Comparison of ENCODE assay signal across 9 cellular contexts in genomic region chr17:74981979-74982662, GRCh38. TPM values are rescaled to one million over a fixed set of nuclear protein-coding genes. Genes with fewer than 3 reads are reported as not detected.
DNase-seq lines count a peak whose midpoint lies in the region; ATAC-seq and TF ChIP-seq lines count a peak whose summit lies in the region.
"Had no signal": no experiment of that assay in that cellular context is flagged by ENCODE, and none has a peak within 500 bp of the region (broad histone marks: within the 10 kb centered on the region; RNA-seq: fewer than 3 reads in every experiment).

No MANE protein-coding gene starts in this region.

- H3K4me3 Mint-ChIP-seq in CD8-positive, alpha-beta memory T cell: peak overlapping the region; percentile 78 to 92 (median 91)
- peak overlapping the region; percentile 81 for H3K4me3 Mint-ChIP-seq in activated CD8-positive, alpha-beta memory T cell treated with anti-CD3 and anti-CD28 coated beads, Interleukin-2, amount 10 ng/mL, durations not matched to agents 7 days and 5 days
- H3K4me3 Mint-ChIP-seq in endodermal cell: peak overlapping the region; percentile 74

- H3K27me3 ChIP-seq in CD8-positive, alpha-beta memory T cell (ENCODE audit: insufficient read depth, low read length, poor library complexity, severe bottlenecking): peaks cover 3% of the 10 kb centered on the region
- peaks cover 15% of the 10 kb centered on the region for H3K27me3 ChIP-seq in endodermal cell (ENCODE audit: control insufficient read depth, insufficient read depth, low read length, poor library complexity, severe bottlenecking)

- no peak for TF ChIP-seq CTCF in HFF-Myc (IDR thresholded peaks at IDR 0.05; ENCODE audit: low read depth, low read length, missing control alignments)
- no peak for TF ChIP-seq CTCF in endodermal cell (conservative IDR thresholded peaks at IDR 0.05)

- H3K36me3 Mint-ChIP-seq in CD8-positive, alpha-beta memory T cell: no peaks in the 10 kb centered on the region
- no peaks in the 10 kb centered on the region for H3K36me3 Mint-ChIP-seq in activated CD8-positive, alpha-beta memory T cell treated with anti-CD3 and anti-CD28 coated beads, Interleukin-2, amount 10 ng/mL, durations not matched to agents 7 days and 5 days
- no peaks in the 10 kb centered on the region for H3K36me3 Mint-ChIP-seq in endodermal cell (ENCODE audit: low read depth)

- WGBS in endodermal cell (ENCODE audit: insufficient coverage in 1 of 2, insufficient read length in 1 of 2), 2 experiments: 1 to 2% methylated on average over 18 to 61 of the region's 61 CpGs
- WGBS in mesodermal cell (ENCODE audit: insufficient coverage in 2 of 2), 2 experiments: 1% methylated on average over 26 to 57 of the region's 61 CpGs

- peaks cover 15 to 25% (median 20%) of the 10 kb centered on the region in 3 donors for H3K4me1 Mint-ChIP-seq in CD8-positive, alpha-beta memory T cell
- peaks cover 21% of the 10 kb centered on the region for H3K4me1 Mint-ChIP-seq in activated CD8-positive, alpha-beta memory T cell treated with anti-CD3 and anti-CD28 coated beads, Interleukin-2, amount 10 ng/mL, durations not matched to agents 7 days and 5 days
- peaks cover 6% of the 10 kb centered on the region for H3K4me1 Mint-ChIP-seq in endodermal cell

- POLR2A ChIA-PET in CD8-positive, alpha-beta memory T cell (lab: Charles Lee): interaction anchor here (0.5 kb wide), 1 partner anchor 198 kb away, joined by 3 read pairs; no protein-coding TSS in a partner anchor

- no peaks in the 10 kb centered on the region for H3K9me3 ChIP-seq in CD8-positive, alpha-beta memory T cell (ENCODE audit: low read length)
- H3K9me3 ChIP-seq in endodermal cell (ENCODE audit: control insufficient read depth, low read length) (no peaks in the 10 kb centered on the region), mesodermal cell (ENCODE audit: control insufficient read depth, low read length) (no peaks in the 10 kb centered on the region)

- no peaks in the 10 kb centered on the region for H3K9me3 Mint-ChIP-seq in CD8-positive, alpha-beta memory T cell
- H3K9me3 Mint-ChIP-seq in activated CD8-positive, alpha-beta memory T cell treated with anti-CD3 and anti-CD28 coated beads, Interleukin-2, amount 10 ng/mL, durations not matched to agents 7 days and 5 days (ENCODE audit: low read depth): no peaks in the 10 kb centered on the region
- H3K9me3 Mint-ChIP-seq in endodermal cell: no peaks in the 10 kb centered on the region

- peak overlapping the region; percentile 80 to 96 (median 93) for H3K27ac Mint-ChIP-seq in CD8-positive, alpha-beta memory T cell
- H3K27ac Mint-ChIP-seq in activated CD8-positive, alpha-beta memory T cell treated with anti-CD3 and anti-CD28 coated beads, Interleukin-2, amount 10 ng/mL, durations not matched to agents 7 days and 5 days: peak overlapping the region; percentile 39
- peak overlapping the region; percentile 97 for H3K27ac Mint-ChIP-seq in endodermal cell

- H3K27me3 Mint-ChIP-seq in CD8-positive, alpha-beta memory T cell: peaks cover 1 to 4% of the 10 kb centered on the region in 2 donors
- H3K27me3 Mint-ChIP-seq in activated CD8-positive, alpha-beta memory T cell treated with anti-CD3 and anti-CD28 coated beads, Interleukin-2, amount 10 ng/mL, durations not matched to agents 7 days and 5 days: peaks cover 60% of the 10 kb centered on the region
- H3K27me3 Mint-ChIP-seq in endodermal cell (ENCODE audit: insufficient read depth): peaks cover 17% of the 10 kb centered on the region

- H3K4me3 ChIP-seq in CD8-positive, alpha-beta memory T cell (ENCODE audit: low read length): peak overlapping the region; percentile 66
- H3K4me3 ChIP-seq in HFF-Myc (replicated peaks; ENCODE audit: low read depth, low read length) (peak overlapping the region; percentile 56), endodermal cell (ENCODE audit: low read length) (peak overlapping the region; percentile 95), mesodermal cell (ENCODE audit: extremely low read depth, insufficient read depth, low read length, poor library complexity, severe bottlenecking) (peak overlapping the region; percentile 59)

- H3K27ac ChIP-seq in CD8-positive, alpha-beta memory T cell (ENCODE audit: low read depth, low read length): peak overlapping the region; percentile 57
- H3K27ac ChIP-seq in endodermal cell (ENCODE audit: low read depth, low read length) (peak overlapping the region; percentile 50), mesodermal cell (ENCODE audit: low read depth, low read length, severe bottlenecking) (peak overlapping the region; percentile 93)

- H3K9ac ChIP-seq in endodermal cell (ENCODE audit: extremely low read depth, low read length, poor library complexity, severe bottlenecking): peak overlapping the region; percentile 72

- CTCF ChIA-PET in CD8-positive, alpha-beta memory T cell (lab: Charles Lee): interaction anchor here (1.8 to 1.9 kb wide), 3 partner anchors 20 to 54 kb away, joined by 5 to 8 read pairs (median 5); partner anchors contain the start of gene MRPL58
- CTCF ChIA-PET in activated CD8-positive, alpha-beta memory T cell treated with anti-CD3 and anti-CD28 coated beads, Interleukin-2, amount 10 ng/mL, durations not matched to agents 7 days and 5 days (lab: Charles Lee): interaction anchor here (1.2 to 1.9 kb wide), 2 partner anchors 21 to 289 kb away, joined by 3 to 6 read pairs; partner anchors contain the start of gene MIF4GD

- ATAC-seq in activated CD8-positive, alpha-beta memory T cell treated with anti-CD3 and anti-CD28 coated beads, Interleukin-2, amount 10 ng/mL, durations not matched to agents 7 days and 5 days: peak; percentile 93
- ATAC-seq in HG03432 (IDR thresholded peaks at IDR 0.05; ENCODE audit: unreplicated experiment): no peak

- H3K36me3 ChIP-seq in CD8-positive, alpha-beta memory T cell (ENCODE audit: insufficient read depth, low read length): no peaks in the 10 kb centered on the region
- no peaks in the 10 kb centered on the region for H3K36me3 ChIP-seq in endodermal cell (ENCODE audit: control insufficient read depth, insufficient read depth, low read length)
- no peaks in the 10 kb centered on the region for H3K36me3 ChIP-seq in mesodermal cell (ENCODE audit: control insufficient read depth, insufficient read depth, low read length)

- H3K4me1 ChIP-seq in CD8-positive, alpha-beta memory T cell (ENCODE audit: insufficient read depth, low read length): peaks cover 18% of the 10 kb centered on the region
- H3K4me1 ChIP-seq in endodermal cell (ENCODE audit: control insufficient read depth, insufficient read depth, low read length): peaks cover 4% of the 10 kb centered on the region
- peaks cover 7% of the 10 kb centered on the region for H3K4me1 ChIP-seq in mesodermal cell (ENCODE audit: control insufficient read depth, insufficient read depth, low read length, poor library complexity, severe bottlenecking)

- DNase-seq in CD8-positive, alpha-beta memory T cell: peak; percentile 75 to 87 (median 85)
- DNase-seq in HFF-Myc (ENCODE audit: extremely low read depth, low read depth) (no peak), NCI-H774 (lab: John Stamatoyannopoulos, UW) (peak; percentile 92), endodermal cell (peak; percentile 98)
- DNase-seq in activated CD8-positive, alpha-beta memory T cell treated with anti-CD3 and anti-CD28 coated beads, Interleukin-2, amount 10 ng/mL, durations not matched to agents 7 days and 5 days: peak; percentile 81
- DNase-seq in stimulated activated CD8-positive, alpha-beta memory T cell treated with anti-CD3 and anti-CD28 coated beads, Interleukin-15, amount 100 ng/mL, for 1 hour (ENCODE audit: low read depth): peak; percentile 44

RNA-seq across cellular contexts. Expression of gene CDR2L, which starts 5.3 kb away (rescaled TPM):
- 1 to 10 TPM; 1.5 to 1.7 TPM for total RNA-seq in CD8-positive, alpha-beta memory T cell
- 0.06 TPM for polyA plus RNA-seq in CD8-positive, alpha-beta memory T cell
- under 1 TPM; 0.32 to 0.47 TPM for total RNA-seq in activated CD8-positive, alpha-beta memory T cell treated with anti-CD3 and anti-CD28 coated beads, Interleukin-2, amount 10 ng/mL, durations not matched to agents 7 days and 5 days
- 10 to 100 TPM; 20.4 to 23.6 TPM for total RNA-seq in endodermal cell
- polyA plus RNA-seq in endodermal cell (2013, experiment 1 of 2): 14.9 TPM
- polyA plus RNA-seq in endodermal cell (2013, experiment 2 of 2): 15.8 TPM
- polyA plus RNA-seq in mesodermal cell (2013, experiment 1 of 2): 31.0 TPM
- polyA plus RNA-seq in mesodermal cell (2013, experiment 2 of 2): 24.4 TPM

RNA-seq across cellular contexts. Expression of gene HID1, which starts 9.6 kb away (rescaled TPM):
- 1 to 10 TPM in 1 of 2 experiments, under 1 TPM in 1; 0.91 to 2.3 TPM for total RNA-seq in CD8-positive, alpha-beta memory T cell
- polyA plus RNA-seq in CD8-positive, alpha-beta memory T cell: 5.2 TPM
- total RNA-seq in activated CD8-positive, alpha-beta memory T cell treated with anti-CD3 and anti-CD28 coated beads, Interleukin-2, amount 10 ng/mL, durations not matched to agents 7 days and 5 days: not detected
- total RNA-seq in endodermal cell: 10 to 100 TPM in 1 of 2 donors, 1 to 10 TPM in 1; 7.6 to 11.4 TPM
- polyA plus RNA-seq in endodermal cell (2013, experiment 1 of 2): 9.4 TPM
- 7.9 TPM for polyA plus RNA-seq in endodermal cell (2013, experiment 2 of 2)
- polyA plus RNA-seq in mesodermal cell (2013, experiment 1 of 2): 16.4 TPM
- polyA plus RNA-seq in mesodermal cell (2013, experiment 2 of 2): 11.7 TPM

RNA-seq across cellular contexts. Expression of gene MRPL58, which starts 30.3 kb away (rescaled TPM):
- 10 to 100 TPM; 65.5 to 68.8 TPM for total RNA-seq in CD8-positive, alpha-beta memory T cell
- 48.0 TPM for polyA plus RNA-seq in CD8-positive, alpha-beta memory T cell
- total RNA-seq in activated CD8-positive, alpha-beta memory T cell treated with anti-CD3 and anti-CD28 coated beads, Interleukin-2, amount 10 ng/mL, durations not matched to agents 7 days and 5 days: 10 to 100 TPM; 45.9 to 53.1 TPM
- total RNA-seq in endodermal cell: 10 to 100 TPM; 29.7 to 30.1 TPM
- 41.9 TPM for polyA plus RNA-seq in endodermal cell (2013, experiment 1 of 2)
- polyA plus RNA-seq in endodermal cell (2013, experiment 2 of 2): 36.4 TPM
- polyA plus RNA-seq in mesodermal cell (2013, experiment 1 of 2): 42.4 TPM
- polyA plus RNA-seq in mesodermal cell (2013, experiment 2 of 2): 40.8 TPM

RNA-seq across cellular contexts. Expression of gene OTOP3, which starts 46.4 kb away (rescaled TPM):
- not detected for total RNA-seq in CD8-positive, alpha-beta memory T cell
- polyA plus RNA-seq in CD8-positive, alpha-beta memory T cell: not detected
- total RNA-seq in activated CD8-positive, alpha-beta memory T cell treated with anti-CD3 and anti-CD28 coated beads, Interleukin-2, amount 10 ng/mL, durations not matched to agents 7 days and 5 days: not detected
- total RNA-seq in endodermal cell: not detected
- polyA plus RNA-seq in endodermal cell (2013, experiment 1 of 2): not detected
- polyA plus RNA-seq in endodermal cell (2013, experiment 2 of 2): not detected
- not detected for polyA plus RNA-seq in mesodermal cell (2013, experiment 1 of 2)
- polyA plus RNA-seq in mesodermal cell (2013, experiment 2 of 2): not detected
- total RNA-seq: T-helper 1 cell treated with Interleukin-12 subunit alpha and Interleukin-12 subunit beta and Interleukin-4 antibody, amounts not matched to agents 30 ng/mL and 1 ng/mL, for 36 hours had no signal

RNA-seq across cellular contexts. Expression of gene OTOP2, which starts 58.0 kb away (rescaled TPM):
- total RNA-seq in CD8-positive, alpha-beta memory T cell: not detected
- polyA plus RNA-seq in CD8-positive, alpha-beta memory T cell: not detected
- not detected for total RNA-seq in activated CD8-positive, alpha-beta memory T cell treated with anti-CD3 and anti-CD28 coated beads, Interleukin-2, amount 10 ng/mL, durations not matched to agents 7 days and 5 days
- not detected for total RNA-seq in endodermal cell
- polyA plus RNA-seq in endodermal cell (2013, experiment 1 of 2): not detected
- not detected for polyA plus RNA-seq in endodermal cell (2013, experiment 2 of 2)
- polyA plus RNA-seq in mesodermal cell (2013, experiment 1 of 2): not detected
- polyA plus RNA-seq in mesodermal cell (2013, experiment 2 of 2): not detected
- total RNA-seq: T-helper 1 cell treated with Interleukin-12 subunit alpha and Interleukin-12 subunit beta and Interleukin-4 antibody, amounts not matched to agents 30 ng/mL and 1 ng/mL, for 36 hours had no signal

Comparison
In these comparisons a context has a peak if more than half of its experiments do, and no peak if none do; other contexts are left out.
1. H3K27ac Mint-ChIP-seq: peak in every context shown above with its lines; median percentile 97 in endodermal cell; 93 in CD8-positive, alpha-beta memory T cell; 39 in activated CD8-positive, alpha-beta memory T cell treated with anti-CD3 and anti-CD28 coated beads, Interleukin-2, amount 10 ng/mL, durations not matched to agents 7 days and 5 days.
2. RNA of gene CDR2L, which starts 5.3 kb away (total RNA-seq): 20.4 to 23.6 TPM in endodermal cell; 1.5 to 1.7 TPM in CD8-positive, alpha-beta memory T cell and 0.32 to 0.47 TPM in activated CD8-positive, alpha-beta memory T cell treated with anti-CD3 and anti-CD28 coated beads, Interleukin-2, amount 10 ng/mL, durations not matched to agents 7 days and 5 days; every median in the first group is over 4 times any median in the second.
3. Peak in every context shown above with its lines, with median percentiles within 50 percentile points of each other: H3K27ac ChIP-seq, H3K4me3 ChIP-seq and H3K4me3 Mint-ChIP-seq.